17 cellular contexts compared by ENCODE assay signal in genomic region chr4:157832596-157832995, GRCh38.
DNase-seq lines count a peak whose midpoint lies in the region; ATAC-seq, FAIRE-seq and TF ChIP-seq lines count a peak whose summit lies in the region.
"Had no signal": no experiment of that assay in that cellular context is flagged by ENCODE, and none has a peak within 500 bp of the region (broad histone marks: within the 10 kb centered on the region; RNA-seq: fewer than 3 reads in every experiment).

No MANE protein-coding gene starts in this region.

- H3K9me3 ChIP-seq in HepG2 (ENCODE audit: low read length): no peaks in the 10 kb centered on the region
- no peaks in the 10 kb centered on the region for H3K9me3 ChIP-seq in small intestine (ENCODE audit: control insufficient read depth, low read depth)
- no peaks in the 10 kb centered on the region for H3K9me3 ChIP-seq in breast epithelium

- DNase-seq in NCI-H146 (lab: John Stamatoyannopoulos, UW) (peak; percentile 14), NCI-H146 treated with DMSO at 0.1 percent for 48 hours (lab: John Stamatoyannopoulos, UW; ENCODE audit: unreplicated experiment) (no peak), HepG2 (ENCODE audit: low spot score) (peak; percentile 25), small intestine (peak; percentile 73), breast epithelium (ENCODE audit: low spot score in 2 of 2) (no peak), DMS53 (lab: John Stamatoyannopoulos, UW) (no peak)
- no peak for DNase-seq in activated naive CD4-positive, alpha-beta T cell (lab: John Stamatoyannopoulos, UW)
- DNase-seq: 8988T; C1 segment of cervical spinal cord; Calu3; CD4-positive, alpha-beta T cell; DMS 273 treated with DMSO at 0.1 percent for 48 hours; DMS79; GM23248; H7 had no signal

- 0% methylated on average over 1 of the region's 1 CpG for WGBS in HepG2 (ENCODE audit: low lambda C conversion rate)
- WGBS in small intestine, 3 donors: 8 to 44% (median 9%) methylated on average over 1 of the region's 1 CpG

- peak overlapping the region; percentile 90 for H3K27ac ChIP-seq in VCaP
- no peak overlapping the region for H3K27ac ChIP-seq in HepG2 (ENCODE audit: extremely low read length, insufficient read depth, low read length)
- no peak overlapping the region for H3K27ac ChIP-seq in small intestine (ENCODE audit: low read depth in 1 of 2, low read length in 1 of 2)
- H3K27ac ChIP-seq in breast epithelium: no peak overlapping the region
- H3K27ac ChIP-seq: GM23248 had no signal

- no peaks in the 10 kb centered on the region for H4K20me1 ChIP-seq in HepG2 (ENCODE audit: insufficient read depth, low read length)

- TF ChIP-seq RAD21 in HepG2 (CRISPR knock-in tag; IDR thresholded peaks at IDR 0.05): no peak

- in situ Hi-C loops in HepG2 (cut with HindIII; ENCODE audit: extremely low pct_ligation_motif_present, low pct_unique_long_range_greater_than_20kb): no loop called here

- no peak overlapping the region for H3K9ac ChIP-seq in HepG2 (ENCODE audit: insufficient read depth, low read depth, low read length)
- H3K9ac ChIP-seq: GM23248 had no signal

- H3K79me2 ChIP-seq in HepG2 (ENCODE audit: insufficient read depth, low read length): no peaks in the 10 kb centered on the region

- H3K36me3 ChIP-seq in HepG2 (replicated peaks in 1 of 2; ENCODE audit: control insufficient read depth in 1 of 2, insufficient read depth in 2 of 2, low read length in 2 of 2): no peaks in the 10 kb centered on the region
- no peaks in the 10 kb centered on the region for H3K36me3 ChIP-seq in small intestine (ENCODE audit: control insufficient read depth in 2 of 2, insufficient read depth in 2 of 2, low read length in 2 of 2)
- H3K36me3 ChIP-seq in breast epithelium: no peaks in the 10 kb centered on the region

- peak; percentile 84 for ATAC-seq in HepG2
- ATAC-seq: GM12878 had no signal

- no peak overlapping the region; a peak in 1 of 6 replicates for H3K4me3 ChIP-seq in HepG2 (replicated peaks in 1 of 3; ENCODE audit: insufficient read depth in 1 of 3, low read depth in 2 of 3, low read length in 3 of 3)
- H3K4me3 ChIP-seq in small intestine (ENCODE audit: low read depth in 1 of 2, low read length in 2 of 2): no peak overlapping the region
- no peak overlapping the region for H3K4me3 ChIP-seq in breast epithelium
- H3K4me3 ChIP-seq: GM12878, GM23248 had no signal

- FAIRE-seq in HepG2 (lab: Jason Lieb, UNC) (peak; percentile 34), small intestine (lab: Jason Lieb, UNC) (no peak)
- FAIRE-seq: GM12878 had no signal

- H3K4me1 ChIP-seq in HepG2 (ENCODE audit: insufficient read depth, low read length) (peaks cover 13% of the 10 kb centered on the region), small intestine (ENCODE audit: control insufficient read depth in 2 of 2, insufficient read depth in 1 of 2, low read depth in 1 of 2, low read length in 1 of 2) (no peaks in the 10 kb centered on the region), breast epithelium (no peaks in the 10 kb centered on the region)

- POLR2A ChIA-PET in HepG2 (lab: Yijun Ruan, JAX): no interaction called here

- BruUV-seq in HepG2 (replicated peaks; lab: Mats Ljungman, UMichigan): no TSS peak

- intact Hi-C loops in HepG2 (cut with micrococcal nuclease; ENCODE audit: unreplicated experiment): no loop called here
- intact Hi-C loops in breast epithelium (cut with DNase I; ENCODE audit: low total_unique reads): no loop called here

- no peak for TF ChIP-seq EP300 in HepG2 (IDR thresholded peaks at IDR 0.05; ENCODE audit: low read depth in 2 of 2, low read length in 2 of 2)
- no peak for TF ChIP-seq EP300 in HepG2 (CRISPR knock-in tag; IDR thresholded peaks at IDR 0.05; ENCODE audit: borderline replicate concordance)

- TF ChIP-seq CTCF in VCaP (conservative IDR thresholded peaks at IDR 0.05) (no peak), HepG2 (CRISPR knock-in tag; IDR thresholded peaks at IDR 0.05) (no peak), breast epithelium (IDR thresholded peaks at IDR 0.05) (no peak)

- no peaks in the 10 kb centered on the region for H3K27me3 ChIP-seq in HepG2 (ENCODE audit: control insufficient read depth in 1 of 2, insufficient read depth in 2 of 2, low read length in 2 of 2)
- no peaks in the 10 kb centered on the region for H3K27me3 ChIP-seq in small intestine (ENCODE audit: control insufficient read depth in 2 of 2, insufficient read depth in 2 of 2, low read length in 2 of 2)
- H3K27me3 ChIP-seq in breast epithelium: no peaks in the 10 kb centered on the region

- TF ChIP-seq POLR2A in HepG2 (IDR thresholded peaks at IDR 0.05; ENCODE audit: insufficient read depth in 1 of 2, low read depth in 2 of 2, low read length in 2 of 2) (no peak), breast epithelium (IDR thresholded peaks at IDR 0.05) (no peak)

- CTCF ChIA-PET in HepG2 (lab: Yijun Ruan, JAX; ENCODE audit: low intra/inter-chr PET ratio, low total read pairs): no interaction called here

- H3K4me2 ChIP-seq in HepG2 (ENCODE audit: low read depth, low read length): peak overlapping the region; percentile 1; the same call in 1 of the 2 replicates

- no peak overlapping the region for H2AFZ ChIP-seq in HepG2 (ENCODE audit: low read length)
- H2AFZ ChIP-seq: GM23248 had no signal

TF ChIP-seq in HepG2, 621 proteins besides CTCF, POLR2A, EP300 and RAD21 (continues in another document):
- TF ChIP-seq ZNF557 (CRISPR knock-in tag; IDR thresholded peaks at IDR 0.05): no peak
- 0 out of 2 replicates have a peak, but pooled peaks have one; percentile 51 for TF ChIP-seq NCOR1 (IDR thresholded peaks at IDR 0.05; ENCODE audit: borderline replicate concordance, low read length)
- TF ChIP-seq MIXL1 (CRISPR knock-in tag; IDR thresholded peaks at IDR 0.05): peak; percentile 29; the same call in 1 of the 2 replicates
- TF ChIP-seq ETV5 (CRISPR knock-in tag; IDR thresholded peaks at IDR 0.05; ENCODE audit: borderline replicate concordance): no peak
- TF ChIP-seq ARID5B (CRISPR knock-in tag; IDR thresholded peaks at IDR 0.05): 0 out of 2 replicates have a peak, but pooled peaks have one; percentile 18
- no peak for TF ChIP-seq HDAC6 (IDR thresholded peaks at IDR 0.05; ENCODE audit: low read depth, low read length)
- no peak for TF ChIP-seq ZNF17 (CRISPR knock-in tag; IDR thresholded peaks at IDR 0.05)
- TF ChIP-seq SP2 (CRISPR knock-in tag; IDR thresholded peaks at IDR 0.05): no peak
- TF ChIP-seq ZBTB34 (CRISPR knock-in tag; IDR thresholded peaks at IDR 0.05): no peak
- no peak for TF ChIP-seq MAFK (conservative IDR thresholded peaks at IDR 0.05 in 1 of 2, IDR thresholded peaks at IDR 0.05 in 1 of 2; ENCODE audit: low read length in 2 of 2)
- no peak for TF ChIP-seq LCORL (IDR thresholded peaks at IDR 0.05)
- no peak for TF ChIP-seq LCORL (CRISPR knock-in tag; IDR thresholded peaks at IDR 0.05)
- TF ChIP-seq ZSCAN9 (CRISPR knock-in tag; IDR thresholded peaks at IDR 0.05; ENCODE audit: borderline replicate concordance): no peak
- TF ChIP-seq ZBTB20 (CRISPR knock-in tag; IDR thresholded peaks at IDR 0.05; ENCODE audit: borderline replicate concordance, low read depth): no peak

Comparison
In these comparisons a context has a peak if more than half of its experiments do, and no peak if none do; other contexts are left out.
1. DNase-seq: peak in NCI-H146 (single experiment), HepG2 (single experiment) and small intestine (single experiment); none in NCI-H146 treated with DMSO at 0.1 percent for 48 hours (single experiment), activated naive CD4-positive, alpha-beta T cell (0 of 4), breast epithelium (0 of 2) and DMS53 (single experiment).